ENCODE assay signal across 8 cellular contexts in the genomic region with DNA sequence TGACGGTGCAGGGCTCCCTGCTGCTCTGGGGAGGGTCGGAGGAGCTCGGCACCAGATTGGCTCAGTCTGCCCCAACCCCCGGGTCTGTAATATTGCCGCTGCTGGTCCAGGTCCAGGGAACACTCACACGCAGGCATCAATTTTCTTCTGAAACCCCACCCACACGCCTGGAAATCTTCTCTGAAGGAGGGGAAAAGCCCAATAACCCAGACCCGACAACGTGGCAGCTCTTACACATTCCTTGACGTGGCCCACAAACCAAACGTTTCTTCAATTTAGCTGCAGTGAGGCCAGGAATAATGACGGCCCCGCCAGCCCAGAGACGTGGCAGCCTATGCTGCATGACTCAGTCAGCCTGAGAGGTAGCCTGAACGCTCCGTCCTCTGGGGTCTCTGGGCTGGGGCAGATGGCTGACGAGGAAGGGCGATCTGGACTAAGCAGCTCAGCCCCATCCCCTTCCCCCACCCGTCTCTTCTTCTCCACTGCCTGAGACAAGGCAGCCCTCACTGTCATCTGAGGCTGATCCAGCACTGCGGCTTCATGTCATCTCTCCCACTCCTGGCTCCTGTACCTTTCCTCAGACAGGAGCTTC. TPM values are rescaled to one million over a fixed set of nuclear protein-coding genes. Genes with fewer than 3 reads are reported as not detected.
A peak's percentile ranks its signal among the peaks of the same experiment; 100 is the strongest.
DNase-seq lines count a peak whose midpoint lies in the region; ATAC-seq and TF ChIP-seq lines count a peak whose summit lies in the region.

No MANE protein-coding gene starts in this region.

- no peak for TF ChIP-seq CTCF in mammary epithelial cell (conservative IDR thresholded peaks at IDR 0.05 in 1 of 2, IDR thresholded peaks at IDR 0.05 in 1 of 2; ENCODE audit: extremely low read depth in 1 of 2, insufficient read depth in 1 of 2, low read depth in 1 of 2, low read length in 2 of 2)

- intact Hi-C loops in mammary epithelial cell (cut with micrococcal nuclease) = loop anchor here (1.0 kb wide), 1 partner anchor 10 kb away; the partner anchor contains the start of gene SPARC

- 5% methylated on average over 17 of the region's 20 CpGs for WGBS in mammary epithelial cell (ENCODE audit: low coverage, missing lambda C conversion rate)

- H3K27me3 ChIP-seq in mammary epithelial cell (ENCODE audit: insufficient read depth, low read length) = no peaks in the 10 kb centered on the region

- H3K79me2 ChIP-seq in mammary epithelial cell (ENCODE audit: insufficient read depth, low read length) = no peaks in the 10 kb centered on the region

- peak overlapping the region in 1 of 3 experiments; percentile 19 for H3K4me3 ChIP-seq in mammary epithelial cell (replicated peaks in 1 of 3; ENCODE audit: insufficient read depth in 1 of 3, low read depth in 2 of 3, low read length in 3 of 3)

- H3K27ac ChIP-seq in mammary epithelial cell (ENCODE audit: insufficient read depth, low read depth, low read length) = peak overlapping the region; percentile 48

- peak overlapping the region; percentile 88 for H2AFZ ChIP-seq in mammary epithelial cell (ENCODE audit: low read depth, low read length)

- BruUV-seq in mammary epithelial cell (replicated peaks; lab: Mats Ljungman, UMichigan) = no TSS peak

- H4K20me1 ChIP-seq in mammary epithelial cell (ENCODE audit: insufficient read depth, low read length) = no peaks in the 10 kb centered on the region

- H3K4me2 ChIP-seq in mammary epithelial cell (ENCODE audit: insufficient read depth, low read depth, low read length) = peak overlapping the region; percentile 49

- H3K36me3 ChIP-seq in mammary epithelial cell (ENCODE audit: insufficient read depth, low read length) = no peaks in the 10 kb centered on the region

- TF ChIP-seq POLR2A in GM18505 (IDR thresholded peaks at IDR 0.05; ENCODE audit: borderline replicate concordance, extremely low read depth, insufficient read depth, insufficient read length) = no peak

- peak; percentile 86 for DNase-seq in HT1080 (ENCODE audit: low read depth)
- DNase-seq in mammary epithelial cell = peak; percentile 75
- DNase-seq in kidney glomerular epithelial cell (lab: John Stamatoyannopoulos, UW) = peak; percentile 69
- peak; percentile 98 for DNase-seq in stromal cell of bone marrow (ENCODE audit: low read depth)
- no peak for DNase-seq in DMS114 treated with DMSO at 0.1 percent for 48 hours (lab: John Stamatoyannopoulos, UW; ENCODE audit: unreplicated experiment)

- no peaks in the 10 kb centered on the region for H3K9me3 ChIP-seq in mammary epithelial cell (replicated peaks; ENCODE audit: insufficient read depth, low read length)

- peak overlapping the region; percentile 4 for H3K9ac ChIP-seq in mammary epithelial cell (ENCODE audit: insufficient read depth, low read length)

- CTCF ChIA-PET in mammary epithelial cell (lab: Charles Lee; ENCODE audit: low non-redundant PET) = no interaction called here

- no peak for ATAC-seq in GM18505 (IDR thresholded peaks at IDR 0.05; ENCODE audit: unreplicated experiment)
- ATAC-seq in HG02678 (IDR thresholded peaks at IDR 0.05; ENCODE audit: unreplicated experiment) = no peak
- ATAC-seq in activated CD4-positive, CD25-positive, alpha-beta regulatory T cell treated with anti-CD3 and anti-CD28 coated beads, Interleukin-2, amount 50 U/mL, for 24 hours = no peak

- in situ Hi-C loops in mammary epithelial cell (cut with MboI; ENCODE audit: low sequenced_read_pairs in 2 of 2) = no loop called here

- dilution Hi-C loops in mammary epithelial cell (cut with HindIII; ENCODE audit: low sequenced_read_pairs) = no loop called here

- H3K4me1 ChIP-seq in mammary epithelial cell (ENCODE audit: insufficient read depth, low read length) = peaks cover 48% of the 10 kb centered on the region

RNA-seq across cellular contexts. Expression of gene SPARC, which starts 9.9 kb away (rescaled TPM):
- 955 and 1,238 TPM in 2 replicates for total RNA-seq in HT1080 (2014; rRNA removed; shearing (Covaris generic))
- polyA plus RNA-seq in HT1080 (2015; cell fraction: cytosol; rRNA removed) = 969 and 1,116 TPM in 2 replicates
- polyA plus RNA-seq in HT1080 (2015; cell fraction: nucleus; rRNA removed) = 1,737 and 2,034 TPM in 2 replicates
- total RNA-seq in mammary epithelial cell = 100 to 1,000 TPM; 222 to 382 TPM
- 585 TPM for polyA plus RNA-seq in mammary epithelial cell
- 590 TPM for polyA minus RNA-seq in mammary epithelial cell
